ENCODE assay signal across 8 cellular contexts in the genomic region with DNA sequence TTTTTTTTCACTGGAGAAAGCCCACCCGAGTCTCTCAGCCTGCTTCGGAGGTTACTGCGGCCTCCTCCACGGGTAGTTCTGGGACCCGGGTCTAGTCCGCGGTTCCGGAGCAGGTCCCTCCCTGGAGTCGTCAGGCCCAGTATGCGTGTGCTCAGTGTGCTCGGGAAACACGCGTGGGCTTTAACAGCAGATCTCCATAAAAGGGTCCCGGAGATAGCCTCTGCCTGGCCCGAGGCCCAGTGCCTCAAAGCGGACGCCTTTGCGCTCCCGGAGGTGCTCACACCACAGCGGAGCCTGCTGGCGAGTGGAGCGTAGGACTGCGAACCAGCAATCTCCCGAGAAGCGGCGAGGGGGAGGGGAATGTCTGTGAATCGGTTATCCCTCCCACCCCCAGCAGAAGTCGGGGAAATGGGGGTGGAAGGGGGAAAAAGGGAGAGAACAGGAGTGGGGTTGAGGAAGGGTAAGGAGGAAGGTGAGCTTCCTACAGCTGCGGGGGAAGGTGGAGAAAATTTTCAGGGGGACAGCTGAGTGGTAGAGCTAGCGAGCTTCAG. TPM values are rescaled to one million over a fixed set of nuclear protein-coding genes. Genes with fewer than 3 reads are reported as not detected.
A peak's percentile ranks its signal among the peaks of the same experiment; 100 is the strongest.
DNase-seq lines count a peak whose midpoint lies in the region; ATAC-seq and TF ChIP-seq lines count a peak whose summit lies in the region.

No MANE protein-coding gene starts in this region.

- ATAC-seq in GM18867 (IDR thresholded peaks at IDR 0.05; ENCODE audit: unreplicated experiment): peak; percentile 95
- ATAC-seq in HG03064 (IDR thresholded peaks at IDR 0.05; ENCODE audit: low read depth, unreplicated experiment): peak; percentile 80
- peak; percentile 77 for ATAC-seq in WTC11

- CTCF ChIA-PET in AG04450 (lab: Charles Lee): interaction anchor here (0.6 to 1.0 kb wide), 10 partner anchors 9 to 152 kb away, joined by 3 to 5 read pairs (median 3); no protein-coding TSS in a partner anchor
- CTCF ChIA-PET in WTC11 (lab: Charles Lee): interaction anchor here (1.0 to 1.2 kb wide), 2 partner anchors 32 to 152 kb away, joined by 3 to 4 read pairs; no protein-coding TSS in a partner anchor

- peak; percentile 37 for DNase-seq in AG04450 (ENCODE audit: low read depth, low spot score)
- DNase-seq in WTC11 (ENCODE audit: low spot score): peak; percentile 81
- DNase-seq in neural crest cell (ENCODE audit: low read depth, low spot score): peak; percentile 51
- no peak for DNase-seq in hippocampal formation (lab: John Stamatoyannopoulos, UW)
- DNase-seq in cerebellum (ENCODE audit: low spot score): no peak

- peaks cover 2 to 9% of the 10 kb centered on the region in 2 donors for H3K4me1 ChIP-seq in esophagus (ENCODE audit: control insufficient read depth in 2 of 2, insufficient read depth in 2 of 2, low read length in 1 of 2)

- TF ChIP-seq CTCF in AG04450 (IDR thresholded peaks at IDR 0.05; ENCODE audit: low read depth, low read length) (peak; percentile 81), WTC11 (IDR thresholded peaks at IDR 0.05) (no peak), neural crest cell (conservative IDR thresholded peaks at IDR 0.05) (peak; percentile 61)

- H3K27ac ChIP-seq in AG04450 (ENCODE audit: low read depth, low read length): no peak overlapping the region
- H3K27ac ChIP-seq in esophagus (ENCODE audit: low read depth in 2 of 2, low read length in 1 of 2): peak overlapping the region in 1 of 2 donors; percentile 34

- H3K27me3 Mint-ChIP-seq in WTC11 (ENCODE audit: low read depth): peaks cover 97% of the 10 kb centered on the region
- H3K27me3 Mint-ChIP-seq in neural crest cell (ENCODE audit: low read depth): peaks cover 94% of the 10 kb centered on the region

- H3K36me3 Mint-ChIP-seq in WTC11: no peaks in the 10 kb centered on the region
- peaks cover 8% of the 10 kb centered on the region for H3K36me3 Mint-ChIP-seq in neural crest cell (ENCODE audit: low read depth)

- no peaks in the 10 kb centered on the region for H3K9me3 Mint-ChIP-seq in WTC11
- H3K9me3 Mint-ChIP-seq in neural crest cell: peaks cover 11% of the 10 kb centered on the region

- H3K27ac Mint-ChIP-seq in WTC11 (no peak overlapping the region), neural crest cell (ENCODE audit: unreplicated experiment) (no peak overlapping the region)

- H3K4me3 Mint-ChIP-seq in WTC11 (peak overlapping the region; percentile 66), neural crest cell (peak overlapping the region; percentile 4)

- peaks cover 40% of the 10 kb centered on the region for H3K27me3 ChIP-seq in AG04450 (ENCODE audit: control insufficient read depth, insufficient read depth, low read length)
- peaks cover 6 to 30% of the 10 kb centered on the region in 2 donors for H3K27me3 ChIP-seq in esophagus (ENCODE audit: control insufficient read depth in 1 of 2, insufficient read depth in 2 of 2, low read length in 2 of 2)

- 2 to 3% methylated on average over 30 of the region's 30 CpGs for WGBS in esophagus, 2 donors

- H3K4me3 ChIP-seq in AG04450 (ENCODE audit: low read depth, low read length): peak overlapping the region; percentile 46
- H3K4me3 ChIP-seq in esophagus (ENCODE audit: low read depth in 1 of 2, low read length in 2 of 2): peak overlapping the region; percentile 28 to 55

- peaks cover 19% of the 10 kb centered on the region for H3K9me3 ChIP-seq in AG04450 (ENCODE audit: control insufficient read depth, insufficient read depth, low read length)
- H3K9me3 ChIP-seq in esophagus (ENCODE audit: control insufficient read depth in 2 of 2, insufficient read depth in 1 of 2, low read depth in 1 of 2, low read length in 1 of 2): peaks cover 0 to 5% of the 10 kb centered on the region in 2 donors

- no peaks in the 10 kb centered on the region for H3K36me3 ChIP-seq in esophagus (ENCODE audit: control insufficient read depth in 2 of 2, insufficient read depth in 2 of 2, low read length in 1 of 2)

- peaks cover 55% of the 10 kb centered on the region for H3K4me1 Mint-ChIP-seq in WTC11
- H3K4me1 Mint-ChIP-seq in neural crest cell: peaks cover 17% of the 10 kb centered on the region

- POLR2A ChIA-PET in AG04450 (lab: Yijun Ruan, JAX) (interaction anchor here (0.6 kb wide), 1 partner anchor 30 kb away, joined by 5 read pairs; no protein-coding TSS in a partner anchor), WTC11 (lab: Charles Lee) (no interaction called here)

TF ChIP-seq in WTC11, 78 proteins besides CTCF, POLR2A, EP300 and RAD21:
- TF ChIP-seq CBFB (CRISPR knock-in tag; IDR thresholded peaks at IDR 0.05; ENCODE audit: low read depth) (no peak), CREM (CRISPR knock-in tag; IDR thresholded peaks at IDR 0.05) (no peak), NFE2L1 (CRISPR knock-in tag; IDR thresholded peaks at IDR 0.05) (no peak), RELA (CRISPR knock-in tag; IDR thresholded peaks at IDR 0.05; ENCODE audit: borderline replicate concordance) (no peak), ESRRA (CRISPR knock-in tag; IDR thresholded peaks at IDR 0.05; ENCODE audit: borderline replicate concordance) (no peak), RORB (CRISPR knock-in tag; IDR thresholded peaks at IDR 0.05) (no peak), KAT7 (CRISPR knock-in tag; IDR thresholded peaks at IDR 0.05; ENCODE audit: borderline replicate concordance) (no peak)
- TF ChIP-seq, protein P1, sequence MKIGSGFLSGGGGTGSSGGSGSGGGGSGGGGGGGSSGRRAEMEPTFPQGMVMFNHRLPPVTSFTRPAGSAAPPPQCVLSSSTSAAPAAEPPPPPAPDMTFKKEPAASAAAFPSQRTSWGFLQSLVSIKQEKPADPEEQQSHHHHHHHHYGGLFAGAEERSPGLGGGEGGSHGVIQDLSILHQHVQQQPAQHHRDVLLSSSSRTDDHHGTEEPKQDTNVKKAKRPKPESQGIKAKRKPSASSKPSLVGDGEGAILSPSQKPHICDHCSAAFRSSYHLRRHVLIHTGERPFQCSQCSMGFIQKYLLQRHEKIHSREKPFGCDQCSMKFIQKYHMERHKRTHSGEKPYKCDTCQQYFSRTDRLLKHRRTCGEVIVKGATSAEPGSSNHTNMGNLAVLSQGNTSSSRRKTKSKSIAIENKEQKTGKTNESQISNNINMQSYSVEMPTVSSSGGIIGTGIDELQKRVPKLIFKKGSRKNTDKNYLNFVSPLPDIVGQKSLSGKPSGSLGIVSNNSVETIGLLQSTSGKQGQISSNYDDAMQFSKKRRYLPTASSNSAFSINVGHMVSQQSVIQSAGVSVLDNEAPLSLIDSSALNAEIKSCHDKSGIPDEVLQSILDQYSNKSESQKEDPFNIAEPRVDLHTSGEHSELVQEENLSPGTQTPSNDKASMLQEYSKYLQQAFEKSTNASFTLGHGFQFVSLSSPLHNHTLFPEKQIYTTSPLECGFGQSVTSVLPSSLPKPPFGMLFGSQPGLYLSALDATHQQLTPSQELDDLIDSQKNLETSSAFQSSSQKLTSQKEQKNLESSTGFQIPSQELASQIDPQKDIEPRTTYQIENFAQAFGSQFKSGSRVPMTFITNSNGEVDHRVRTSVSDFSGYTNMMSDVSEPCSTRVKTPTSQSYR (CRISPR knock-in tag; IDR thresholded peaks at IDR 0.05): no peak
- TF ChIP-seq, protein P2, sequence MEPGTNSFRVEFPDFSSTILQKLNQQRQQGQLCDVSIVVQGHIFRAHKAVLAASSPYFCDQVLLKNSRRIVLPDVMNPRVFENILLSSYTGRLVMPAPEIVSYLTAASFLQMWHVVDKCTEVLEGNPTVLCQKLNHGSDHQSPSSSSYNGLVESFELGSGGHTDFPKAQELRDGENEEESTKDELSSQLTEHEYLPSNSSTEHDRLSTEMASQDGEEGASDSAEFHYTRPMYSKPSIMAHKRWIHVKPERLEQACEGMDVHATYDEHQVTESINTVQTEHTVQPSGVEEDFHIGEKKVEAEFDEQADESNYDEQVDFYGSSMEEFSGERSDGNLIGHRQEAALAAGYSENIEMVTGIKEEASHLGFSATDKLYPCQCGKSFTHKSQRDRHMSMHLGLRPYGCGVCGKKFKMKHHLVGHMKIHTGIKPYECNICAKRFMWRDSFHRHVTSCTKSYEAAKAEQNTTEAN (CRISPR knock-in tag; IDR thresholded peaks at IDR 0.05): no peak
- TF ChIP-seq, protein P3, sequence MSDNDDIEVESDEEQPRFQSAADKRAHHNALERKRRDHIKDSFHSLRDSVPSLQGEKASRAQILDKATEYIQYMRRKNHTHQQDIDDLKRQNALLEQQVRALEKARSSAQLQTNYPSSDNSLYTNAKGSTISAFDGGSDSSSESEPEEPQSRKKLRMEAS (CRISPR knock-in tag; IDR thresholded peaks at IDR 0.05): no peak
- TF ChIP-seq, protein P4, sequence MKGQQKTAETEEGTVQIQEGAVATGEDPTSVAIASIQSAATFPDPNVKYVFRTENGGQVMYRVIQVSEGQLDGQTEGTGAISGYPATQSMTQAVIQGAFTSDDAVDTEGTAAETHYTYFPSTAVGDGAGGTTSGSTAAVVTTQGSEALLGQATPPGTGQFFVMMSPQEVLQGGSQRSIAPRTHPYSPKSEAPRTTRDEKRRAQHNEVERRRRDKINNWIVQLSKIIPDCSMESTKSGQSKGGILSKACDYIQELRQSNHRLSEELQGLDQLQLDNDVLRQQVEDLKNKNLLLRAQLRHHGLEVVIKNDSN (CRISPR knock-in tag; IDR thresholded peaks at IDR 0.05): no peak

RNA-seq across cellular contexts. Expression of a gene that starts 28.7 kb away (rescaled TPM):
- polyA plus RNA-seq in AG04450 (2011; rRNA removed): 29.7 and 40.4 TPM in 2 replicates
- 9.0 and 11.1 TPM in 2 replicates for polyA minus RNA-seq in AG04450 (2011; rRNA and poly(A)+ RNA removed)
- 0.50 to 0.57 TPM (median 0.57 TPM) in 3 replicates for total RNA-seq in WTC11 (2021)
- 10 to 100 TPM in 1 of 2 donors, 1 to 10 TPM in 1; 6.1 to 11.3 TPM for polyA plus RNA-seq in esophagus
- 0.68 TPM in 1 of 2 replicates, not detected in the other for total RNA-seq in neural crest cell
- not detected for total RNA-seq in cerebellum

RNA-seq across cellular contexts. Expression of a gene that starts 29.1 kb away (rescaled TPM):
- polyA plus RNA-seq in AG04450 (2011; rRNA removed) (2.1 and 2.8 TPM in 2 replicates), esophagus (under 1 TPM; 0.28 to 0.47 TPM)
- polyA minus RNA-seq in AG04450 (2011; rRNA and poly(A)+ RNA removed): 3.5 and 5.0 TPM in 2 replicates
- total RNA-seq in WTC11 (2021) (0.21 to 0.24 TPM in 2 of 3 replicates, not detected in the other), neural crest cell (0.21 TPM in 1 of 2 replicates, not detected in the other), cerebellum (not detected)

RNA-seq across cellular contexts. Expression of a gene that starts 43.6 kb away (rescaled TPM):
- polyA plus RNA-seq in AG04450 (2011; rRNA removed): 10.2 and 10.7 TPM in 2 replicates
- polyA minus RNA-seq in AG04450 (2011; rRNA and poly(A)+ RNA removed): 9.6 and 11.8 TPM in 2 replicates
- total RNA-seq in WTC11 (2021): 0.13 to 0.73 TPM (median 0.46 TPM) in 3 replicates
- 10 to 100 TPM; 40.3 to 63.7 TPM for polyA plus RNA-seq in esophagus
- not detected in 2 replicates for total RNA-seq in neural crest cell
- total RNA-seq in cerebellum: 0.09 TPM

Comparison
In these comparisons a context has a peak if more than half of its experiments do, and no peak if none do; other contexts are left out.
1. DNase-seq: peak in AG04450 (single experiment), WTC11 (single experiment) and neural crest cell (single experiment); none in hippocampal formation (0 of 2) and cerebellum (single experiment).
2. Peak in every context shown above with its lines, with median percentiles within 50 percentile points of each other: ATAC-seq.